In genomic region chrX:134481339-134481738, GRCh38 we compare ENCODE assay signal across 25 cellular contexts. TPM values are rescaled to one million over a fixed set of nuclear protein-coding genes. Genes with fewer than 3 reads are reported as not detected.
A peak's percentile ranks its signal among the peaks of the same experiment; 100 is the strongest.
DNase-seq lines count a peak whose midpoint lies in the region; ATAC-seq, FAIRE-seq and TF ChIP-seq lines count a peak whose summit lies in the region.
"Had no signal": no experiment of that assay in that cellular context is flagged by ENCODE, and none has a peak within 500 bp of the region (broad histone marks: within the 10 kb centered on the region; RNA-seq: fewer than 3 reads in every experiment).

No MANE protein-coding gene starts in this region.

- FAIRE-seq in A549 (lab: Jason Lieb, UNC) (peak; percentile 74), astrocyte (lab: Jason Lieb, UNC) (peak; percentile 13)
- FAIRE-seq: GM12878, GM12892, GM18507 had no signal

- no peaks in the 10 kb centered on the region for H3K36me3 Mint-ChIP-seq in astrocyte (ENCODE audit: low read depth, unreplicated experiment)
- H3K36me3 Mint-ChIP-seq in central memory CD8-positive, alpha-beta T cell (ENCODE audit: insufficient read depth), result peaks cover 3% of the 10 kb centered on the region

- no peak for TF ChIP-seq RAD21 in A549 (conservative IDR thresholded peaks at IDR 0.05 in 1 of 2, IDR thresholded peaks at IDR 0.05 in 1 of 2)

- WGBS in A549 (ENCODE audit: missing lambda C conversion rate), result 54% methylated on average over 2 of the region's 2 CpGs

- DNase-seq in A549 (ENCODE audit: low read depth in 1 of 2, low spot score in 1 of 2) (no peak), astrocyte (ENCODE audit: low read depth) (no peak), 8988T (no peak), ureter (ENCODE audit: low spot score) (no peak)
- DNase-seq in central memory CD8-positive, alpha-beta T cell (ENCODE audit: low spot score in 2 of 2), result no peak
- DNase-seq: ACHN; BE2C; C1 segment of cervical spinal cord; CD4-positive, alpha-beta memory T cell; CD4-positive, CD25-positive, alpha-beta regulatory T cell; CD8-positive, alpha-beta memory T cell; COR-L47; DMS 273 treated with DMSO at 0.1 percent for 48 hours; DMS153; DMS53; DMS79; DND-41; EL; GDM1 had no signal

- H3K4me2 ChIP-seq in A549 (no peak overlapping the region), astrocyte (ENCODE audit: low read length) (no peak overlapping the region)
- H3K4me2 ChIP-seq: BLaER1 had no signal

- TF ChIP-seq CTCF in A549 (IDR thresholded peaks at IDR 0.05) (no peak), astrocyte (IDR thresholded peaks at IDR 0.05; ENCODE audit: insufficient read depth, low read depth, low read length) (no peak)

- H3K9me3 ChIP-seq in A549, result no peaks in the 10 kb centered on the region
- no peaks in the 10 kb centered on the region for H3K9me3 ChIP-seq in astrocyte (ENCODE audit: insufficient read depth, low read depth, low read length)
- H3K9me3 ChIP-seq: BE2C, BLaER1 had no signal

- no peak overlapping the region for H3K27ac Mint-ChIP-seq in astrocyte (ENCODE audit: unreplicated experiment)
- H3K27ac Mint-ChIP-seq in central memory CD8-positive, alpha-beta T cell (ENCODE audit: low read depth), result peak overlapping the region; percentile 48
- H3K27ac Mint-ChIP-seq: CD14-positive monocyte; CD4-positive, alpha-beta memory T cell; CD8-positive, alpha-beta memory T cell had no signal

- H3K4me3 ChIP-seq in A549, result no peak overlapping the region
- no peak overlapping the region for H3K4me3 ChIP-seq in astrocyte (ENCODE audit: insufficient read depth, low read depth, low read length)
- H3K4me3 ChIP-seq: BLaER1, GM12878 had no signal

- H3K27ac ChIP-seq in A549, result no peak overlapping the region
- no peak overlapping the region for H3K27ac ChIP-seq in astrocyte (ENCODE audit: low read depth, low read length)
- H3K27ac ChIP-seq: BLaER1 had no signal

- H3K27me3 Mint-ChIP-seq in astrocyte (ENCODE audit: low read depth, unreplicated experiment), result no peaks in the 10 kb centered on the region
- H3K27me3 Mint-ChIP-seq in central memory CD8-positive, alpha-beta T cell, result no peaks in the 10 kb centered on the region
- H3K27me3 Mint-ChIP-seq: CD4-positive, alpha-beta memory T cell; CD4-positive, CD25-positive, alpha-beta regulatory T cell had no signal

- H3K4me1 Mint-ChIP-seq in astrocyte (ENCODE audit: low read depth, unreplicated experiment), result no peaks in the 10 kb centered on the region
- no peaks in the 10 kb centered on the region for H3K4me1 Mint-ChIP-seq in central memory CD8-positive, alpha-beta T cell
- H3K4me1 Mint-ChIP-seq: CD4-positive, alpha-beta memory T cell; CD4-positive, CD25-positive, alpha-beta regulatory T cell; CD8-positive, alpha-beta memory T cell had no signal

- TF ChIP-seq EP300 in A549 (IDR thresholded peaks at IDR 0.05), result no peak

- H2AFZ ChIP-seq in astrocyte (ENCODE audit: low read depth, low read length), result no peak overlapping the region

- no peaks in the 10 kb centered on the region for H3K9me3 Mint-ChIP-seq in astrocyte (ENCODE audit: unreplicated experiment)
- no peaks in the 10 kb centered on the region for H3K9me3 Mint-ChIP-seq in central memory CD8-positive, alpha-beta T cell
- H3K9me3 Mint-ChIP-seq: CD14-positive monocyte; CD4-positive, alpha-beta memory T cell; CD4-positive, CD25-positive, alpha-beta regulatory T cell; CD8-positive, alpha-beta memory T cell had no signal

- CTCF ChIA-PET in A549 (lab: Yijun Ruan, JAX), result interaction anchor here (0.9 to 1.5 kb wide), 2 partner anchors 272 to 301 kb away, joined by 3 read pairs; no protein-coding TSS in a partner anchor

- no peaks in the 10 kb centered on the region for H3K79me2 ChIP-seq in astrocyte (ENCODE audit: insufficient read depth, low read length)

- H3K36me3 ChIP-seq in astrocyte (ENCODE audit: insufficient read depth, low read length), result no peaks in the 10 kb centered on the region

- TF ChIP-seq POLR2A in A549 (IDR thresholded peaks at IDR 0.05; ENCODE audit: low read length), result no peak

- H3K27me3 ChIP-seq in astrocyte (ENCODE audit: insufficient read depth, low read length), result no peaks in the 10 kb centered on the region
- H3K27me3 ChIP-seq: BE2C had no signal

- no peaks in the 10 kb centered on the region for H3K4me1 ChIP-seq in A549
- no peaks in the 10 kb centered on the region for H3K4me1 ChIP-seq in astrocyte (ENCODE audit: insufficient read depth, low read length)
- H3K4me1 ChIP-seq: BE2C, BLaER1 had no signal

- no peak overlapping the region for H3K4me3 Mint-ChIP-seq in astrocyte (ENCODE audit: unreplicated experiment)
- no peak overlapping the region for H3K4me3 Mint-ChIP-seq in central memory CD8-positive, alpha-beta T cell
- H3K4me3 Mint-ChIP-seq: CD14-positive monocyte; CD4-positive, alpha-beta memory T cell; CD4-positive, CD25-positive, alpha-beta regulatory T cell; CD8-positive, alpha-beta memory T cell had no signal

- no peak overlapping the region for H3K9ac ChIP-seq in astrocyte (ENCODE audit: low read length)
- H3K9ac ChIP-seq: BLaER1 had no signal

- H4K20me1 ChIP-seq in astrocyte (ENCODE audit: insufficient read depth, low read length), result no peaks in the 10 kb centered on the region

- POLR2A ChIA-PET in A549 (lab: Yijun Ruan, JAX), result no interaction called here

- ATAC-seq in A549, result no peak
- no peak for ATAC-seq in central memory CD8-positive, alpha-beta T cell (replicated peaks; ENCODE audit: extremely low read depth, poor library complexity, severe bottlenecking)
- no peak for ATAC-seq in GM19328 (IDR thresholded peaks at IDR 0.05; ENCODE audit: unreplicated experiment)
- ATAC-seq: GM12878 had no signal

TF ChIP-seq in A549, 52 proteins besides CTCF, POLR2A, EP300 and RAD21:
- TF ChIP-seq PHF8 (IDR thresholded peaks at IDR 0.05; ENCODE audit: borderline replicate concordance, low read depth) (no peak), EHF (CRISPR knock-in tag; IDR thresholded peaks at IDR 0.05) (no peak)
TF ChIP-seq in A549: peak in this region for 0.

RNA-seq across cellular contexts. Expression of gene HPRT1, which starts 21.4 kb away (rescaled TPM):
- polyA plus RNA-seq in A549 (2011; rRNA removed), result 70.6 and 96.6 TPM in 2 replicates
- polyA plus RNA-seq in A549 (2012; cell fraction: cytosol; rRNA removed), result 52.2 and 54.9 TPM in 2 replicates
- polyA plus RNA-seq in A549 (2012; cell fraction: nucleus; rRNA removed), result 19.5 and 27.2 TPM in 2 replicates
- polyA plus RNA-seq in A549 (2017; fragmentation: RNase III; extraction: RNeasy Plus Mini Kit Qiagen cat#74134 plus additional on column Dnase treatment), result 97.4 to 108 TPM (median 101 TPM) in 3 replicates
- polyA minus RNA-seq in A549 (2011; rRNA and poly(A)+ RNA removed), result 16.4 and 16.7 TPM in 2 replicates
- total RNA-seq in astrocyte, result 20.2 and 20.6 TPM in 2 replicates
- 37.4 TPM for total RNA-seq in ureter
